In genomic region chr20:4821590-4821989, GRCh38 we compare ENCODE assay signal across 10 cellular contexts. TPM values are rescaled to one million over a fixed set of nuclear protein-coding genes. Genes with fewer than 3 reads are reported as not detected.
DNase-seq lines count a peak whose midpoint lies in the region; ATAC-seq and TF ChIP-seq lines count a peak whose summit lies in the region.
"Had no signal": no experiment of that assay in that cellular context is flagged by ENCODE, and none has a peak within 500 bp of the region (broad histone marks: within the 10 kb centered on the region; RNA-seq: fewer than 3 reads in every experiment).

No MANE protein-coding gene starts in this region.

- H3K9me3 ChIP-seq in thymus (ENCODE audit: control insufficient read depth), result no peaks in the 10 kb centered on the region

- H3K4me3 Mint-ChIP-seq in activated T-cell treated with anti-CD3 and anti-CD28 coated beads, Interleukin-2, amount 50 U/mL, for 24 hours, result peak overlapping the region; percentile 85
- peak overlapping the region; percentile 85 for H3K4me3 Mint-ChIP-seq in activated naive CD8-positive, alpha-beta T cell treated with anti-CD3 and anti-CD28 coated beads, Interleukin-2, amount 50 U/mL, for 24 hours

- peaks cover 7% of the 10 kb centered on the region for H3K4me1 ChIP-seq in thymus (ENCODE audit: control insufficient read depth, insufficient read depth, low read length)

- no peak overlapping the region for H3K27ac ChIP-seq in thymus (ENCODE audit: low read depth)

- ATAC-seq in activated naive CD8-positive, alpha-beta T cell treated with anti-CD3 and anti-CD28 coated beads, Interleukin-2, amount 50 U/mL, for 24 hours, result no peak

- DNase-seq in activated T-cell treated with anti-CD3 and anti-CD28 coated beads, Interleukin-2, amount 50 U/mL, for 24 hours, result no peak
- no peak for DNase-seq in activated T-cell treated with anti-CD3 and anti-CD28 coated beads, Interleukin-2, amount 50 U/mL, for 1 hour
- DNase-seq in activated naive CD8-positive, alpha-beta T cell treated with anti-CD3 and anti-CD28 coated beads, Interleukin-2, amount 50 U/mL, for 24 hours, result no peak
- DNase-seq in mesenteric fat pad (ENCODE audit: low spot score) (peak; percentile 33), HK-2 (ENCODE audit: unreplicated experiment) (no peak), UCSD-AML1 (lab: John Stamatoyannopoulos, UW; ENCODE audit: unreplicated experiment) (no peak), GM10266 (ENCODE audit: extremely low spot score) (no peak)
- DNase-seq: NCI-H774 had no signal

- H3K4me1 Mint-ChIP-seq in activated T-cell treated with anti-CD3 and anti-CD28 coated beads, Interleukin-2, amount 50 U/mL, for 24 hours (ENCODE audit: low read depth), result peaks cover 42% of the 10 kb centered on the region
- H3K4me1 Mint-ChIP-seq in activated naive CD8-positive, alpha-beta T cell treated with anti-CD3 and anti-CD28 coated beads, Interleukin-2, amount 50 U/mL, for 24 hours, result peaks cover 34% of the 10 kb centered on the region

- peaks cover 44% of the 10 kb centered on the region for H3K36me3 Mint-ChIP-seq in activated T-cell treated with anti-CD3 and anti-CD28 coated beads, Interleukin-2, amount 50 U/mL, for 24 hours (ENCODE audit: low read depth)
- H3K36me3 Mint-ChIP-seq in activated naive CD8-positive, alpha-beta T cell treated with anti-CD3 and anti-CD28 coated beads, Interleukin-2, amount 50 U/mL, for 24 hours (ENCODE audit: low read depth), result peaks cover 24% of the 10 kb centered on the region

- H3K27me3 ChIP-seq in thymus (ENCODE audit: control insufficient read depth, insufficient read depth), result no peaks in the 10 kb centered on the region

- no peak for TF ChIP-seq CTCF in GM10266 (IDR thresholded peaks at IDR 0.05; ENCODE audit: control insufficient read depth, insufficient read depth, low read depth, missing control alignments)

- H3K4me3 ChIP-seq in thymus (ENCODE audit: low read length), result peak overlapping the region; percentile 78

- H3K27ac Mint-ChIP-seq in activated T-cell treated with anti-CD3 and anti-CD28 coated beads, Interleukin-2, amount 50 U/mL, for 24 hours, result peak overlapping the region; percentile 58
- no peak overlapping the region for H3K27ac Mint-ChIP-seq in activated naive CD8-positive, alpha-beta T cell treated with anti-CD3 and anti-CD28 coated beads, Interleukin-2, amount 50 U/mL, for 24 hours

- peaks cover 3% of the 10 kb centered on the region for H3K36me3 ChIP-seq in thymus (ENCODE audit: control insufficient read depth, insufficient read depth)

- no peaks in the 10 kb centered on the region for H3K27me3 Mint-ChIP-seq in activated T-cell treated with anti-CD3 and anti-CD28 coated beads, Interleukin-2, amount 50 U/mL, for 24 hours
- no peaks in the 10 kb centered on the region for H3K27me3 Mint-ChIP-seq in activated naive CD8-positive, alpha-beta T cell treated with anti-CD3 and anti-CD28 coated beads, Interleukin-2, amount 50 U/mL, for 24 hours

- H3K9me3 Mint-ChIP-seq in activated T-cell treated with anti-CD3 and anti-CD28 coated beads, Interleukin-2, amount 50 U/mL, for 24 hours, result no peaks in the 10 kb centered on the region
- H3K9me3 Mint-ChIP-seq in activated naive CD8-positive, alpha-beta T cell treated with anti-CD3 and anti-CD28 coated beads, Interleukin-2, amount 50 U/mL, for 24 hours, result no peaks in the 10 kb centered on the region

- 98% methylated on average over 5 of the region's 5 CpGs for WGBS in thymus

RNA-seq across cellular contexts. Expression of gene RASSF2, which starts 1.8 kb away (rescaled TPM):
- 29.7 TPM for total RNA-seq in mesenteric fat pad
- 25.7 TPM for polyA plus RNA-seq in thymus
- total RNA-seq: MCF 10A had no signal
